In genomic region chr9:65676389-65676788, GRCh38 we compare ENCODE assay signal across 8 cellular contexts. TPM values are rescaled to one million over a fixed set of nuclear protein-coding genes. Genes with fewer than 3 reads are reported as not detected.
DNase-seq lines count a peak whose midpoint lies in the region; ATAC-seq and TF ChIP-seq lines count a peak whose summit lies in the region.
"Not testable (repeated sequence)": the region's sequence is repeated elsewhere in the genome, so short reads cannot be mapped to it uniquely, and the experiment has no call there.

No MANE protein-coding gene starts in this region.

- in situ Hi-C loops in brain microvascular endothelial cell (cut with HindIII; ENCODE audit: low pct_ligation_motif_present, low sequenced_read_pairs) = not testable (repeated sequence)

- not testable (repeated sequence) for DNase-seq in BE2C, HFFc6, natural killer cell
- peak in 17 of 34 experiments; percentile 0 to 29 (median 5) for DNase-seq in T-cell
- peak; percentile 33 for DNase-seq in activated T-cell treated with anti-CD3 and anti-CD28 coated beads, Interleukin-2, amount 50 U/mL, for 1 hour
- DNase-seq in brain microvascular endothelial cell = peak; percentile 11
- DNase-seq in stimulated activated CD8-positive, alpha-beta memory T cell treated with anti-CD3 and anti-CD28 coated beads, Interleukin-4, amount 100 ng/mL, for 48 hours = peak; percentile 33

- no CpG with 5 or more reads among the region's 11 CpGs for WGBS in gastroesophageal sphincter (ENCODE audit: low coverage in 1 of 2), 2 donors

- not testable (repeated sequence) for TF ChIP-seq POLR2A in gastroesophageal sphincter (IDR thresholded peaks at IDR 0.05)

- not testable (repeated sequence) for H3K4me1 ChIP-seq in BE2C, gastroesophageal sphincter

- H3K27ac Mint-ChIP-seq in HFFc6 (peak overlapping the region; percentile 40; the same call in 1 of the 2 replicates), T-cell (peak overlapping the region; percentile 76 to 81), natural killer cell (peak overlapping the region in 1 of 2 donors; percentile 56)

- POLR2A ChIA-PET in T-cell (lab: Charles Lee) = not testable (repeated sequence)

- H3K9me3 Mint-ChIP-seq in HFFc6, T-cell, natural killer cell: not testable (repeated sequence)

- H3K4me3 Mint-ChIP-seq in HFFc6 (peak overlapping the region; percentile 83), T-cell (peak overlapping the region; percentile 48 to 70 (median 68)), natural killer cell (peak overlapping the region; percentile 70)

- TF ChIP-seq CTCF in BE2C (IDR thresholded peaks at IDR 0.05; ENCODE audit: low read depth, low read length); HFFc6 (IDR thresholded peaks at IDR 0.05); brain microvascular endothelial cell (IDR thresholded peaks at IDR 0.05; ENCODE audit: low read depth, low read length, missing control alignments); gastroesophageal sphincter (IDR thresholded peaks at IDR 0.05); natural killer cell (IDR thresholded peaks at IDR 0.05): not testable (repeated sequence)

- H3K4me1 Mint-ChIP-seq in HFFc6 (ENCODE audit: low read depth) = peaks cover 11% of the 10 kb centered on the region
- not testable (repeated sequence) for H3K4me1 Mint-ChIP-seq in T-cell, natural killer cell

- not testable (repeated sequence) for H3K36me3 ChIP-seq in BE2C; brain microvascular endothelial cell (replicated peaks); gastroesophageal sphincter

- not testable (repeated sequence) for H3K27me3 Mint-ChIP-seq in HFFc6 (ENCODE audit: insufficient read depth); T-cell; natural killer cell (ENCODE audit: low read depth in 2 of 2)

- ATAC-seq in T-cell (replicated peaks in 1 of 4) = peak in 1 of 4 experiments; percentile 34
- ATAC-seq in gastroesophageal sphincter, natural killer cell: not testable (repeated sequence)

- H3K4me3 ChIP-seq in BE2C (ENCODE audit: low read depth, low read length) = peak overlapping the region; percentile 47
- H3K4me3 ChIP-seq in brain microvascular endothelial cell (ENCODE audit: low read depth, low read length) = peak overlapping the region; percentile 47
- H3K4me3 ChIP-seq in gastroesophageal sphincter = peak overlapping the region; percentile 21 to 27

- TF ChIP-seq EP300 in gastroesophageal sphincter (IDR thresholded peaks at IDR 0.05) = not testable (repeated sequence)

- CTCF ChIA-PET in T-cell (lab: Charles Lee) = not testable (repeated sequence)

- intact Hi-C loops in natural killer cell (cut with micrococcal nuclease) = not testable (repeated sequence)

- not testable (repeated sequence) for H3K27me3 ChIP-seq in BE2C; brain microvascular endothelial cell (replicated peaks); gastroesophageal sphincter

- H3K9me3 ChIP-seq in BE2C, gastroesophageal sphincter: not testable (repeated sequence)

- not testable (repeated sequence) for H3K27ac ChIP-seq in brain microvascular endothelial cell
- peak overlapping the region; percentile 43 to 69 (median 66) for H3K27ac ChIP-seq in gastroesophageal sphincter

- not testable (repeated sequence) for H3K36me3 Mint-ChIP-seq in HFFc6 (ENCODE audit: low read depth); T-cell; natural killer cell

RNA-seq across cellular contexts. Expression of gene ZNG1E, which starts 0.7 kb away (rescaled TPM):
- 23.3 TPM for polyA plus RNA-seq in BE2C (2012; ENCODE audit: insufficient read depth, insufficient read length, low read depth)
- 10 to 100 TPM; 22.3 to 29.9 (median 24.2) TPM for total RNA-seq in HFFc6 (2021; fragmentation: NEBNext Ultra II Directional; extraction: Animal tissue kit (Norgen Biotek cat#: 25700))
- 10 to 100 TPM; 32.0 to 53.1 (median 43.9) TPM for total RNA-seq in T-cell
- 10 to 100 TPM; 16.1 to 56.0 (median 31.4) TPM for total RNA-seq in gastroesophageal sphincter
- 10 to 100 TPM; 19.8 to 35.3 (median 26.7) TPM for total RNA-seq in natural killer cell
